ENCODE assay signal across 31 cellular contexts in the genomic region with DNA sequence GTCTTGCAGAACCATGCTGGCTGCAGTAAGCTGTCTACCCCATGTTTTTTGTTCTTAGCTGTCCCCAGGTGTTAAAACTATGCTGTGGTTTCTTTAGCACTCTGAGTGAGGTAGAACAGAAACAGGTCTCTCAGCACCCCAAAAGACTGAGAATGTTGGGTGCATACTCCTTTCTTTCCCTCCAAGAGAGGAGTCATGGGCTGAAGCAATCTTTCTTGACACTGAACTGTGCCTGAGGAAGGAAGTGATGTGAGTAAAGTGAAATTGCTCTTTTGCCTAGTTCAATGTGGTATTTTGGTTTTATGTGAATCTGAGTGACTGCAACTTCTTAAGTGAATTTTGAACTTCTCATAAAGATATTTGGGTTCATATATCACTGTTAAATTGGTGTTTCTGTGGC.
"Had no signal": no experiment of that assay in that cellular context is flagged by ENCODE, and none has a peak within 500 bp of the region (broad histone marks: within the 10 kb centered on the region; RNA-seq: fewer than 3 reads in every experiment).

No MANE protein-coding gene starts in this region.

- H3K27me3 Mint-ChIP-seq: activated CD4-positive, alpha-beta memory T cell treated with anti-CD3 and anti-CD28 coated beads, Interleukin-2, amount 10 ng/mL, durations not matched to agents 7 days and 5 days; activated naive CD4-positive, alpha-beta T cell treated with anti-CD3 and anti-CD28 coated beads, Interleukin-2, amount 50 U/mL, for 24 hours; activated T-cell treated with anti-CD3 and anti-CD28 coated beads, Interleukin-2, amount 50 U/mL, for 24 hours; T-helper 17 cell had no signal

- H3K27me3 ChIP-seq: ascending aorta, cardiac muscle cell, Peyer's patch, SJSA1 had no signal

- H3K4me1 Mint-ChIP-seq: activated naive CD4-positive, alpha-beta T cell treated with anti-CD3 and anti-CD28 coated beads, Interleukin-2, amount 50 U/mL, for 24 hours; activated naive CD8-positive, alpha-beta T cell treated with anti-CD3 and anti-CD28 coated beads, Interleukin-2, amount 10 ng/mL, durations not matched to agents 7 days and 5 days; activated T-helper 17 cell treated with anti-CD3 and anti-CD28 coated beads, Interleukin-2, amount 50 U/mL, for 72 hours; central memory CD8-positive, alpha-beta T cell; T-helper 17 cell had no signal

- H3K4me3 Mint-ChIP-seq: activated CD4-positive, alpha-beta memory T cell treated with anti-CD3 and anti-CD28 coated beads, Interleukin-2, amount 10 ng/mL, durations not matched to agents 7 days and 5 days; activated naive CD4-positive, alpha-beta T cell treated with anti-CD3 and anti-CD28 coated beads, Interleukin-2, amount 50 U/mL, for 24 hours; activated naive CD8-positive, alpha-beta T cell treated with anti-CD3 and anti-CD28 coated beads, Interleukin-2, amount 10 ng/mL, durations not matched to agents 7 days and 5 days; activated T-cell treated with anti-CD3 and anti-CD28 coated beads, Interleukin-2, amount 50 U/mL, for 24 hours; activated T-helper 17 cell treated with anti-CD3 and anti-CD28 coated beads, Interleukin-2, amount 50 U/mL, for 72 hours; central memory CD8-positive, alpha-beta T cell; T-helper 17 cell had no signal

- ATAC-seq: activated T-helper 17 cell treated with anti-CD3 and anti-CD28 coated beads, Interleukin-2, amount 50 U/mL, for 72 hours; T-helper 17 cell had no signal

- H3K36me3 ChIP-seq: ascending aorta, cardiac muscle cell, Peyer's patch, SJSA1, WERI-Rb-1 had no signal

- H3K9ac ChIP-seq: SK-N-SH had no signal

- DNase-seq: activated CD4-positive, alpha-beta memory T cell treated with anti-CD3 and anti-CD28 coated beads, Interleukin-2, amount 10 ng/mL, durations not matched to agents 7 days and 5 days; activated CD4-positive, alpha-beta T cell treated with anti-CD3 and anti-CD28 coated beads for 1 hour; activated CD4-positive, alpha-beta T cell treated with anti-CD3 and anti-CD28 coated beads for 48 hours; activated CD4-positive, CD25-positive, alpha-beta regulatory T cell; activated gamma-delta T cell; activated naive CD4-positive, alpha-beta T cell treated with Interleukin-2 at 50 U/mL for 16 hours; activated naive CD8-positive, alpha-beta T cell treated with anti-CD3 and anti-CD28 coated beads, Interleukin-2, amount 10 ng/mL, durations not matched to agents 7 days and 5 days; activated T-cell treated with anti-CD3 and anti-CD28 coated beads, Interleukin-2, amount 50 U/mL, for 24 hours; amygdala; Kasumi-1; KBM-7; MM.1S; MV-4-11; NCI-H1092; NCI-H1436 treated with DMSO at 0.1 percent for 48 hours; NCI-H1694 treated with DMSO at 0.1 percent for 48 hours; NCI-H2029; NCI-H345; NCI-H524 treated with DMSO at 0.1 percent for 48 hours; Peyer's patch; RPMI8226; SHP77 treated with DMSO at 0.1 percent for 48 hours; SK-N-SH; T-helper 17 cell; WERI-Rb-1 had no signal

- H3K9me3 ChIP-seq: Peyer's patch, SJSA1 had no signal

- H3K9me3 Mint-ChIP-seq: activated naive CD8-positive, alpha-beta T cell treated with anti-CD3 and anti-CD28 coated beads, Interleukin-2, amount 10 ng/mL, durations not matched to agents 7 days and 5 days; activated T-helper 17 cell treated with anti-CD3 and anti-CD28 coated beads, Interleukin-2, amount 50 U/mL, for 72 hours had no signal

- H3K36me3 Mint-ChIP-seq: activated naive CD4-positive, alpha-beta T cell treated with anti-CD3 and anti-CD28 coated beads, Interleukin-2, amount 50 U/mL, for 24 hours; activated naive CD8-positive, alpha-beta T cell treated with anti-CD3 and anti-CD28 coated beads, Interleukin-2, amount 10 ng/mL, durations not matched to agents 7 days and 5 days had no signal

- H3K9me2 ChIP-seq: SK-N-SH had no signal

- H3K4me1 ChIP-seq: ascending aorta, Peyer's patch, SJSA1 had no signal

- H3K4me2 ChIP-seq: SK-N-SH had no signal

- H3K27ac Mint-ChIP-seq: activated CD4-positive, alpha-beta memory T cell treated with anti-CD3 and anti-CD28 coated beads, Interleukin-2, amount 10 ng/mL, durations not matched to agents 7 days and 5 days; activated naive CD4-positive, alpha-beta T cell treated with anti-CD3 and anti-CD28 coated beads, Interleukin-2, amount 50 U/mL, for 24 hours; activated naive CD8-positive, alpha-beta T cell treated with anti-CD3 and anti-CD28 coated beads, Interleukin-2, amount 10 ng/mL, durations not matched to agents 7 days and 5 days; activated T-cell treated with anti-CD3 and anti-CD28 coated beads, Interleukin-2, amount 50 U/mL, for 24 hours; activated T-helper 17 cell treated with anti-CD3 and anti-CD28 coated beads, Interleukin-2, amount 50 U/mL, for 72 hours; T-helper 17 cell had no signal

- H3K4me3 ChIP-seq: ascending aorta, cardiac muscle cell, Peyer's patch, SJSA1 had no signal
